ENCODE assay signal across 8 cellular contexts in genomic region chr16:87383522-87384161, GRCh38. TPM values are rescaled to one million over a fixed set of nuclear protein-coding genes. Genes with fewer than 3 reads are reported as not detected.
DNase-seq lines count a peak whose midpoint lies in the region; ATAC-seq, FAIRE-seq and TF ChIP-seq lines count a peak whose summit lies in the region.

FBXO31 (minus strand) TSS chr16:87383776; CDS start chr16:87383744, 32 bp downstream.

- ATAC-seq in GM18909 (IDR thresholded peaks at IDR 0.05; ENCODE audit: poor library complexity, unreplicated experiment), result peak; percentile 56
- ATAC-seq in HG03196 (IDR thresholded peaks at IDR 0.05; ENCODE audit: unreplicated experiment), result peak; percentile 44
- peak; percentile 45 for ATAC-seq in HepG2

- BruUV-seq in HepG2 (replicated peaks; lab: Mats Ljungman, UMichigan), result no TSS peak

- H3K79me2 ChIP-seq in HepG2 (ENCODE audit: insufficient read depth, low read length), result peaks cover 49% of the 10 kb centered on the region

- peak in 1 of 2 experiments; percentile 74; a peak in 2 of 4 replicates for TF ChIP-seq POLR2A in HepG2 (IDR thresholded peaks at IDR 0.05; ENCODE audit: insufficient read depth in 1 of 2, low read depth in 2 of 2, low read length in 2 of 2)

- H3K4me3 ChIP-seq in HepG2 (replicated peaks in 1 of 3; ENCODE audit: insufficient read depth in 1 of 3, low read depth in 2 of 3, low read length in 3 of 3), result peak within 1 kb of the TSS; percentile 78 to 100 (median 96)

- peak within 1 kb of the TSS; percentile 85 for H3K4me3 Mint-ChIP-seq in dendritic cell treated with granulocyte-macrophage colony-stimulating factor and Interleukin-4, amounts not matched to agents 40 ng/mL and 50 ng/mL, for 4 days

- H3K27me3 Mint-ChIP-seq in dendritic cell treated with granulocyte-macrophage colony-stimulating factor and Interleukin-4, amounts not matched to agents 40 ng/mL and 50 ng/mL, for 4 days, result peaks cover 22% of the 10 kb centered on the region

- DNase-seq in AG09319 (ENCODE audit: extremely low read depth, low read depth), result peak; percentile 89
- DNase-seq in NCI-H524 (lab: John Stamatoyannopoulos, UW), result peak; percentile 94 to 95
- DNase-seq in activated CD4-positive, alpha-beta T cell treated with anti-CD3 and anti-CD28 coated beads, Interleukin-2, amount 50 U/mL, for 1 hour, result peak; percentile 89
- peak; percentile 94 for DNase-seq in HepG2 (ENCODE audit: low spot score)
- DNase-seq in stimulated activated CD4-positive, alpha-beta T cell treated with anti-CD3 and anti-CD28 coated beads, Interleukin-4, amount 100 ng/mL, for 1 hour, result peak; percentile 91

- no peaks in the 10 kb centered on the region; a peak in 1 of 5 replicates for H3K27me3 ChIP-seq in HepG2 (ENCODE audit: control insufficient read depth in 1 of 2, insufficient read depth in 2 of 2, low read length in 2 of 2)

- H3K27ac ChIP-seq in HepG2 (ENCODE audit: extremely low read length, insufficient read depth, low read length), result peak within 1 kb of the TSS; percentile 100

- H3K4me1 Mint-ChIP-seq in dendritic cell treated with granulocyte-macrophage colony-stimulating factor and Interleukin-4, amounts not matched to agents 40 ng/mL and 50 ng/mL, for 4 days (ENCODE audit: low read depth), result peaks cover 66% of the 10 kb centered on the region

- 0% methylated on average over 10 of the region's 90 CpGs for WGBS in HepG2 (ENCODE audit: low lambda C conversion rate)

- H3K36me3 Mint-ChIP-seq in dendritic cell treated with granulocyte-macrophage colony-stimulating factor and Interleukin-4, amounts not matched to agents 40 ng/mL and 50 ng/mL, for 4 days (ENCODE audit: low read depth), result no peaks in the 10 kb centered on the region

- TF ChIP-seq EP300 in HepG2 (IDR thresholded peaks at IDR 0.05; ENCODE audit: low read depth in 2 of 2, low read length in 2 of 2), result peak in 1 of 2 experiments; percentile 57; a peak in 2 of 4 replicates
- TF ChIP-seq EP300 in HepG2 (CRISPR knock-in tag; IDR thresholded peaks at IDR 0.05; ENCODE audit: borderline replicate concordance), result peak; percentile 56

- intact Hi-C loops in dendritic cell treated with granulocyte-macrophage colony-stimulating factor and Interleukin-4, amounts not matched to agents 40 ng/mL and 50 ng/mL, for 4 days (cut with micrococcal nuclease), result loop anchor here (1.0 to 10.0 kb wide), 2 partner anchors 9 to 381 kb away; partner anchors contain the start of genes KLHDC4 and MAP1LC3B
- intact Hi-C loops in HepG2 (cut with micrococcal nuclease; ENCODE audit: unreplicated experiment), result loop anchor here (2.0 to 10.0 kb wide), 4 partner anchors 59 to 471 kb away; partner anchors contain the start of gene C16orf95

- H3K4me2 ChIP-seq in HepG2 (ENCODE audit: low read depth, low read length), result peak within 1 kb of the TSS; percentile 84

- TF ChIP-seq CTCF in AG09319 (IDR thresholded peaks at IDR 0.05; ENCODE audit: low read depth, low read length), result no peak
- peak; percentile 78 for TF ChIP-seq CTCF in HepG2 (CRISPR knock-in tag; IDR thresholded peaks at IDR 0.05)

- CTCF ChIA-PET in HepG2 (lab: Yijun Ruan, JAX; ENCODE audit: low intra/inter-chr PET ratio, low total read pairs), result no interaction called here

- FAIRE-seq in HepG2 (lab: Jason Lieb, UNC), result no peak

- POLR2A ChIA-PET in HepG2 (lab: Yijun Ruan, JAX), result interaction anchor here (0.7 to 14.0 kb wide), 21 partner anchors 10 to 1104 kb away, joined by 3 to 265 read pairs (median 6); partner anchors contain the start of genes C16orf95 and MAP1LC3B

- peak within 1 kb of the TSS; percentile 100 for H3K9ac ChIP-seq in HepG2 (ENCODE audit: insufficient read depth, low read depth, low read length)

- peaks cover 0 to 10% of the 10 kb centered on the region in 2 experiments; a peak in 2 of 5 replicates for H3K36me3 ChIP-seq in HepG2 (replicated peaks in 1 of 2; ENCODE audit: control insufficient read depth in 1 of 2, insufficient read depth in 2 of 2, low read length in 2 of 2)

- H4K20me1 ChIP-seq in HepG2 (ENCODE audit: insufficient read depth, low read length), result peaks cover 34% of the 10 kb centered on the region

- no peak within 1 kb of the TSS for H2AFZ ChIP-seq in HepG2 (ENCODE audit: low read length)

- no peaks in the 10 kb centered on the region for H3K9me3 ChIP-seq in HepG2 (ENCODE audit: low read length)

- no peak; the same call in none of the 2 replicates for TF ChIP-seq RAD21 in HepG2 (CRISPR knock-in tag; IDR thresholded peaks at IDR 0.05)

- no peaks in the 10 kb centered on the region for H3K9me3 Mint-ChIP-seq in dendritic cell treated with granulocyte-macrophage colony-stimulating factor and Interleukin-4, amounts not matched to agents 40 ng/mL and 50 ng/mL, for 4 days

- in situ Hi-C loops in HepG2 (cut with HindIII; ENCODE audit: extremely low pct_ligation_motif_present, low pct_unique_long_range_greater_than_20kb), result loop anchor here (25.0 kb wide), 1 partner anchor 479 kb away; the partner anchor contains the start of gene SLC7A5

- peak within 1 kb of the TSS; percentile 92 for H3K27ac Mint-ChIP-seq in dendritic cell treated with granulocyte-macrophage colony-stimulating factor and Interleukin-4, amounts not matched to agents 40 ng/mL and 50 ng/mL, for 4 days

- H3K4me1 ChIP-seq in HepG2 (ENCODE audit: insufficient read depth, low read length), result peaks cover 54% of the 10 kb centered on the region

TF ChIP-seq in HepG2, 621 proteins besides CTCF, POLR2A, EP300 and RAD21 (continues in another document):
- peak; percentile 35; the same call in 1 of the 2 replicates for TF ChIP-seq KDM6A (CRISPR knock-in tag; IDR thresholded peaks at IDR 0.05; ENCODE audit: low read depth)
- peak; percentile 98 for TF ChIP-seq ZGPAT (CRISPR knock-in tag; IDR thresholded peaks at IDR 0.05)
- peak; percentile 63 for TF ChIP-seq ATF3 (CRISPR knock-in tag; IDR thresholded peaks at IDR 0.05)
- TF ChIP-seq SUZ12 (IDR thresholded peaks at IDR 0.05; ENCODE audit: low read depth, low read length), result no peak
- TF ChIP-seq ZNF713 (CRISPR knock-in tag; IDR thresholded peaks at IDR 0.05), result no peak
- TF ChIP-seq ZNF574 (CRISPR knock-in tag; IDR thresholded peaks at IDR 0.05), result peak; percentile 80
- peak; percentile 84 for TF ChIP-seq HNRNPL (IDR thresholded peaks at IDR 0.05; ENCODE audit: low read depth, low read length)

RNA-seq across cellular contexts. Expression of gene FBXO31, which starts in this region (rescaled TPM):
- total RNA-seq in HepG2 (2016; rRNA removed; fragmentation: Illumina TruSeq; extraction: Trizol), result 81.3 and 92.4 TPM in 2 replicates
- 18.3 and 22.9 TPM in 2 replicates for total RNA-seq in HepG2 (2016; cell fraction: cytosol; rRNA removed; fragmentation: Illumina TruSeq; extraction: Trizol; ENCODE audit: low read depth)
- total RNA-seq in HepG2 (2016; cell fraction: insoluble cytoplasmic fraction; rRNA removed; fragmentation: Illumina TruSeq; extraction: Trizol), result 64.5 and 91.5 TPM in 2 replicates
- total RNA-seq in HepG2 (2016; cell fraction: membrane; rRNA removed; fragmentation: Illumina TruSeq; extraction: Trizol), result 33.7 and 38.0 TPM in 2 replicates
- 94.4 and 107 TPM in 2 replicates for total RNA-seq in HepG2 (2016; cell fraction: nucleus; rRNA removed; fragmentation: Illumina TruSeq; extraction: Trizol)
- polyA plus RNA-seq in HepG2 (2011; rRNA removed), result 101 and 118 TPM in 2 replicates
- polyA plus RNA-seq in HepG2 (2011; cell fraction: cytosol; rRNA removed), result 51.6 and 63.1 TPM in 2 replicates
- 393 and 579 TPM in 2 replicates for polyA plus RNA-seq in HepG2 (2011; cell fraction: nucleus; rRNA removed)
- 75.5 and 101 TPM in 2 replicates for polyA plus RNA-seq in HepG2 (2012)
- polyA plus RNA-seq in HepG2 (2016; cell fraction: cytosol; fragmentation: Illumina TruSeq; extraction: Trizol; ENCODE audit: low read depth), result 6.1 and 6.4 TPM in 2 replicates
- 57.9 and 71.3 TPM in 2 replicates for polyA plus RNA-seq in HepG2 (2016; cell fraction: insoluble cytoplasmic fraction; fragmentation: Illumina TruSeq; extraction: Trizol; ENCODE audit: low read depth)
- 18.2 and 18.3 TPM in 2 replicates for polyA plus RNA-seq in HepG2 (2016; cell fraction: membrane; fragmentation: Illumina TruSeq; extraction: Trizol; ENCODE audit: low read depth)
- polyA plus RNA-seq in HepG2 (2016; cell fraction: nucleus; fragmentation: Illumina TruSeq; extraction: Trizol; ENCODE audit: insufficient read depth, low read depth), result 256 and 269 TPM in 2 replicates
- 29.6 and 164 TPM in 2 replicates for polyA minus RNA-seq in HepG2 (2011; rRNA and poly(A)+ RNA removed; ENCODE audit: low replicate concordance)
- 53.4 and 63.9 TPM in 2 replicates for polyA minus RNA-seq in HepG2 (2011; cell fraction: cytosol; rRNA and poly(A)+ RNA removed)
- polyA minus RNA-seq in HepG2 (2011; cell fraction: nucleus; rRNA and poly(A)+ RNA removed), result 202 and 208 TPM in 2 replicates

Comparison
In these comparisons a context has a peak if more than half of its experiments do, and no peak if none do; other contexts are left out.
1. Peak in every context shown above with its lines: DNase-seq, ATAC-seq, H3K4me3 ChIP-seq and H3K27ac ChIP-seq.